Comparison of ENCODE assay signal across 9 cellular contexts in the genomic region with DNA sequence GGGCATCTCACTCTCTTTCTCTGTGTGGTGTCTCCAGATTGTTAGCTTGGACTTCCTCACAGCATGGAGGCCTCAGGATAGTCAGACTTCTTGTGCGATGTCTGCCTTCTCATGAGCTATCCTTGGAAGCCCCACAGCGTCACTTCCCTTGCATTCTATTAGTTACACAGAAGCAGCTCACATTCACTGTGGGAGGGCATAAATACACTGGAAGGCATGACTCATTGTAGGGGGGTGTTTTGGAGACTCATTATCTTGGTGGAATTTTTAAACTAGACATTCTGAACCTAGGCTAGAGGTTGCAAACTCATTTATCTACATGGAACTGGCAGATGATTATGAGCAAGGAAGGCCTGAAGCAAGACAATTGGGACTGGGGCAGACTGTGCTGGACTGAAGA. TPM values are rescaled to one million over a fixed set of nuclear protein-coding genes. Genes with fewer than 3 reads are reported as not detected.
DNase-seq lines count a peak whose midpoint lies in the region; ATAC-seq and TF ChIP-seq lines count a peak whose summit lies in the region.
"Had no signal": no experiment of that assay in that cellular context is flagged by ENCODE, and none has a peak within 500 bp of the region (broad histone marks: within the 10 kb centered on the region; RNA-seq: fewer than 3 reads in every experiment).

No MANE protein-coding gene starts in this region.

- CTCF ChIA-PET in activated naive CD4-positive, alpha-beta T cell treated with anti-CD3 and anti-CD28 coated beads for 36 hours (lab: Charles Lee): interaction anchor here (1.2 to 2.5 kb wide), 4 partner anchors 23 to 89 kb away, joined by 3 to 8 read pairs (median 4); no protein-coding TSS in a partner anchor

- no peak for ATAC-seq in Right ventricle myocardium inferior
- ATAC-seq: CD8-positive, alpha-beta T cell had no signal

- peaks cover 9% of the 10 kb centered on the region for H3K27me3 Mint-ChIP-seq in activated naive CD4-positive, alpha-beta T cell treated with anti-CD3 and anti-CD28 coated beads for 36 hours (ENCODE audit: low read depth)
- H3K27me3 Mint-ChIP-seq in activated CD4-positive, alpha-beta T cell treated with anti-CD3 and anti-CD28 coated beads, Interleukin-2, amount 10 ng/mL, durations not matched to agents 24 days and 14 days: peaks cover 5% of the 10 kb centered on the region

- H3K36me3 Mint-ChIP-seq in activated naive CD4-positive, alpha-beta T cell treated with anti-CD3 and anti-CD28 coated beads for 36 hours (ENCODE audit: low read depth): peaks cover 2% of the 10 kb centered on the region
- peaks cover 7% of the 10 kb centered on the region for H3K36me3 Mint-ChIP-seq in activated CD4-positive, alpha-beta T cell treated with anti-CD3 and anti-CD28 coated beads, Interleukin-2, amount 10 ng/mL, durations not matched to agents 24 days and 14 days (ENCODE audit: low read depth)
- H3K36me3 Mint-ChIP-seq: CD8-positive, alpha-beta T cell had no signal

- no peak overlapping the region for H3K4me3 Mint-ChIP-seq in activated naive CD4-positive, alpha-beta T cell treated with anti-CD3 and anti-CD28 coated beads for 36 hours
- H3K4me3 Mint-ChIP-seq in activated CD4-positive, alpha-beta T cell treated with anti-CD3 and anti-CD28 coated beads, Interleukin-2, amount 10 ng/mL, durations not matched to agents 24 days and 14 days: peak overlapping the region; percentile 42
- H3K4me3 Mint-ChIP-seq: CD8-positive, alpha-beta T cell had no signal

- no peak overlapping the region for H3K4me3 ChIP-seq in fibroblast of the aortic adventitia (ENCODE audit: low read depth, low read length)

- intact Hi-C loops in activated naive CD4-positive, alpha-beta T cell treated with anti-CD3 and anti-CD28 coated beads for 36 hours (cut with micrococcal nuclease): loop anchor here (5.0 to 10.0 kb wide), 2 partner anchors 570 to 1517 kb away; a partner anchor contains a TSS
- intact Hi-C loops in activated CD4-positive, alpha-beta T cell treated with anti-CD3 and anti-CD28 coated beads, Interleukin-2, amount 10 ng/mL, durations not matched to agents 24 days and 14 days (cut with micrococcal nuclease): loop anchor here (1.0 to 10.0 kb wide), 5 partner anchors 50 to 371 kb away; no protein-coding TSS in a partner anchor
- intact Hi-C loops in Right ventricle myocardium inferior (cut with DNase I): no loop called here

- no peak for TF ChIP-seq CTCF in fibroblast of the aortic adventitia (IDR thresholded peaks at IDR 0.05; ENCODE audit: insufficient read depth, low read length)

- H3K27ac Mint-ChIP-seq in activated naive CD4-positive, alpha-beta T cell treated with anti-CD3 and anti-CD28 coated beads for 36 hours: no peak overlapping the region
- H3K27ac Mint-ChIP-seq in activated CD4-positive, alpha-beta T cell treated with anti-CD3 and anti-CD28 coated beads, Interleukin-2, amount 10 ng/mL, durations not matched to agents 24 days and 14 days: peak overlapping the region; percentile 100

- H3K4me1 Mint-ChIP-seq in activated naive CD4-positive, alpha-beta T cell treated with anti-CD3 and anti-CD28 coated beads for 36 hours (ENCODE audit: low read depth): peaks cover 59% of the 10 kb centered on the region
- H3K4me1 Mint-ChIP-seq in activated CD4-positive, alpha-beta T cell treated with anti-CD3 and anti-CD28 coated beads, Interleukin-2, amount 10 ng/mL, durations not matched to agents 24 days and 14 days: peaks cover 58% of the 10 kb centered on the region

- peak; percentile 47 for DNase-seq in activated naive CD4-positive, alpha-beta T cell treated with anti-CD3 and anti-CD28 coated beads for 36 hours
- no peak for DNase-seq in activated naive CD4-positive, alpha-beta T cell (lab: John Stamatoyannopoulos, UW)
- no peak for DNase-seq in activated CD4-positive, alpha-beta T cell treated with anti-CD3 and anti-CD28 coated beads, Interleukin-2, amount 10 ng/mL, durations not matched to agents 24 days and 14 days
- DNase-seq in fibroblast of the aortic adventitia (ENCODE audit: low read depth) (peak; percentile 62), RPMI8226 (no peak), Right ventricle myocardium inferior (ENCODE audit: missing footprints) (no peak), DMS53 treated with DMSO at 0.1 percent for 48 hours (lab: John Stamatoyannopoulos, UW; ENCODE audit: unreplicated experiment) (no peak)
- DNase-seq in stimulated activated CD8-positive, alpha-beta memory T cell treated with anti-CD3 and anti-CD28 coated beads, Interleukin-7, amount 100 ng/mL, for 4 hours (ENCODE audit: low read depth in 2 of 2): peak; percentile 10 to 37
- DNase-seq: CD8-positive, alpha-beta T cell had no signal

- H3K9me3 Mint-ChIP-seq in activated naive CD4-positive, alpha-beta T cell treated with anti-CD3 and anti-CD28 coated beads for 36 hours: peaks cover 13% of the 10 kb centered on the region
- peaks cover 8% of the 10 kb centered on the region for H3K9me3 Mint-ChIP-seq in activated CD4-positive, alpha-beta T cell treated with anti-CD3 and anti-CD28 coated beads, Interleukin-2, amount 10 ng/mL, durations not matched to agents 24 days and 14 days
- H3K9me3 Mint-ChIP-seq: CD8-positive, alpha-beta T cell had no signal

RNA-seq across cellular contexts. Expression of a gene that starts 21.4 kb away (rescaled TPM):
- total RNA-seq in activated naive CD4-positive, alpha-beta T cell treated with anti-CD3 and anti-CD28 coated beads for 36 hours: under 1 TPM; 0.31 to 0.67 TPM
- total RNA-seq in activated CD4-positive, alpha-beta T cell treated with anti-CD3 and anti-CD28 coated beads, Interleukin-2, amount 10 ng/mL, durations not matched to agents 24 days and 14 days: 54.4 and 55.9 TPM in 2 replicates
- total RNA-seq in fibroblast of the aortic adventitia (ENCODE audit: low replicate concordance) (not detected in 2 replicates), Right ventricle myocardium inferior (0.16 TPM)

Comparison
In these comparisons a context has a peak if more than half of its experiments do, and no peak if none do; other contexts are left out.
1. DNase-seq: peak in activated naive CD4-positive, alpha-beta T cell treated with anti-CD3 and anti-CD28 coated beads for 36 hours (single experiment), fibroblast of the aortic adventitia (single experiment) and stimulated activated CD8-positive, alpha-beta memory T cell treated with anti-CD3 and anti-CD28 coated beads, Interleukin-7, amount 100 ng/mL, for 4 hours (2 of 2); none in activated naive CD4-positive, alpha-beta T cell (0 of 4), activated CD4-positive, alpha-beta T cell treated with anti-CD3 and anti-CD28 coated beads, Interleukin-2, amount 10 ng/mL, durations not matched to agents 24 days and 14 days (single experiment), RPMI8226 (single experiment), Right ventricle myocardium inferior (single experiment) and DMS53 treated with DMSO at 0.1 percent for 48 hours (single experiment).
2. RNA of a gene that starts 21.4 kb away (total RNA-seq): 54.4 to 55.9 TPM in activated CD4-positive, alpha-beta T cell treated with anti-CD3 and anti-CD28 coated beads, Interleukin-2, amount 10 ng/mL, durations not matched to agents 24 days and 14 days; 0.31 to 0.67 TPM in activated naive CD4-positive, alpha-beta T cell treated with anti-CD3 and anti-CD28 coated beads for 36 hours, 0.16 TPM in Right ventricle myocardium inferior (single experiment) and not detected in fibroblast of the aortic adventitia; every median in the first group is over 10 times any median in the second.